Comparison of ENCODE assay signal across 15 cellular contexts in genomic region chr12:11954181-11954580, GRCh38.
A peak's percentile ranks its signal among the peaks of the same experiment; 100 is the strongest.
DNase-seq lines count a peak whose midpoint lies in the region; ATAC-seq and TF ChIP-seq lines count a peak whose summit lies in the region.
"Had no signal": no experiment of that assay in that cellular context is flagged by ENCODE, and none has a peak within 500 bp of the region (broad histone marks: within the 10 kb centered on the region; RNA-seq: fewer than 3 reads in every experiment).

No MANE protein-coding gene starts in this region.

- TF ChIP-seq CTCF in natural killer cell (IDR thresholded peaks at IDR 0.05) = no peak

- H3K36me3 ChIP-seq in KOPT-K1 (ENCODE audit: insufficient read depth, low read length) = no peaks in the 10 kb centered on the region
- H3K36me3 ChIP-seq: SJCRH30, spleen, vagina had no signal

- peaks cover 30 to 31% of the 10 kb centered on the region in 2 donors for H3K4me1 Mint-ChIP-seq in natural killer cell treated with Interleukin-12 subunit alpha and Interleukin-12 subunit beta and Interleukin-15 and Interleukin-18, amount 100 ng/mL, for 72 hours (ENCODE audit: low read depth in 2 of 2)
- peaks cover 24 to 25% of the 10 kb centered on the region in 2 donors for H3K4me1 Mint-ChIP-seq in natural killer cell
- peaks cover 42% of the 10 kb centered on the region for H3K4me1 Mint-ChIP-seq in T-helper 1 cell treated with Interleukin-12 subunit alpha and Interleukin-12 subunit beta and Interleukin-4 antibody, amounts not matched to agents 30 μg/mL and 1 μg/mL, for 36 hours (ENCODE audit: low read depth)

- H3K27me3 Mint-ChIP-seq in natural killer cell treated with Interleukin-12 subunit alpha and Interleukin-12 subunit beta and Interleukin-15 and Interleukin-18, amount 100 ng/mL, for 72 hours = peaks cover 20 to 28% of the 10 kb centered on the region in 2 donors
- H3K27me3 Mint-ChIP-seq in natural killer cell (ENCODE audit: low read depth in 2 of 2) = peaks cover 24 to 65% of the 10 kb centered on the region in 2 donors
- no peaks in the 10 kb centered on the region for H3K27me3 Mint-ChIP-seq in T-helper 1 cell treated with Interleukin-12 subunit alpha and Interleukin-12 subunit beta and Interleukin-4 antibody, amounts not matched to agents 30 μg/mL and 1 μg/mL, for 36 hours (ENCODE audit: low read depth)

- peaks cover 4% of the 10 kb centered on the region for H3K36me3 Mint-ChIP-seq in natural killer cell treated with Interleukin-12 subunit alpha and Interleukin-12 subunit beta and Interleukin-15 and Interleukin-18, amount 100 ng/mL, for 72 hours
- no peaks in the 10 kb centered on the region for H3K36me3 Mint-ChIP-seq in natural killer cell
- peaks cover 12% of the 10 kb centered on the region for H3K36me3 Mint-ChIP-seq in T-helper 1 cell treated with Interleukin-12 subunit alpha and Interleukin-12 subunit beta and Interleukin-4 antibody, amounts not matched to agents 30 μg/mL and 1 μg/mL, for 36 hours (ENCODE audit: low read depth)

- no peaks in the 10 kb centered on the region for H3K9me3 ChIP-seq in KOPT-K1 (ENCODE audit: insufficient read depth, low read length, poor library complexity, severe bottlenecking)
- H3K9me3 ChIP-seq: SJCRH30, spleen, vagina had no signal

- DNase-seq in natural killer cell treated with Interleukin-12 subunit alpha and Interleukin-12 subunit beta and Interleukin-15 and Interleukin-18, amount 100 ng/mL, for 72 hours (ENCODE audit: low spot score) = no peak
- DNase-seq in natural killer cell (no peak), posterior cingulate gyrus (no peak), superior temporal gyrus (ENCODE audit: extremely low spot score) (no peak)
- DNase-seq in stimulated activated CD4-positive, alpha-beta T cell treated with anti-CD3 and anti-CD28 coated beads, Interleukin-4, amount 100 ng/mL, for 4 hours = no peak
- DNase-seq: activated naive CD4-positive, alpha-beta T cell; naive thymus-derived CD4-positive, alpha-beta T cell; spleen had no signal

- ATAC-seq in natural killer cell treated with Interleukin-12 subunit alpha and Interleukin-12 subunit beta and Interleukin-15 and Interleukin-18, amount 100 ng/mL, for 72 hours = peak in 1 of 2 donors; percentile 45
- ATAC-seq in natural killer cell (no peak), HG03025 (IDR thresholded peaks at IDR 0.05; ENCODE audit: low FRiP score, unreplicated experiment) (no peak)
- ATAC-seq: GM23338; naive thymus-derived CD4-positive, alpha-beta T cell had no signal

- H3K27ac Mint-ChIP-seq in natural killer cell treated with Interleukin-12 subunit alpha and Interleukin-12 subunit beta and Interleukin-15 and Interleukin-18, amount 100 ng/mL, for 72 hours = peak overlapping the region; percentile 17 to 54
- no peak overlapping the region for H3K27ac Mint-ChIP-seq in natural killer cell
- H3K27ac Mint-ChIP-seq in T-helper 1 cell treated with Interleukin-12 subunit alpha and Interleukin-12 subunit beta and Interleukin-4 antibody, amounts not matched to agents 30 μg/mL and 1 μg/mL, for 36 hours = peak overlapping the region; percentile 80
- H3K27ac Mint-ChIP-seq: GM23338 had no signal

- H3K9me3 Mint-ChIP-seq in natural killer cell treated with Interleukin-12 subunit alpha and Interleukin-12 subunit beta and Interleukin-15 and Interleukin-18, amount 100 ng/mL, for 72 hours = peaks cover 4% of the 10 kb centered on the region
- no peaks in the 10 kb centered on the region for H3K9me3 Mint-ChIP-seq in natural killer cell
- no peaks in the 10 kb centered on the region for H3K9me3 Mint-ChIP-seq in T-helper 1 cell treated with Interleukin-12 subunit alpha and Interleukin-12 subunit beta and Interleukin-4 antibody, amounts not matched to agents 30 μg/mL and 1 μg/mL, for 36 hours
- H3K9me3 Mint-ChIP-seq: GM23338; naive thymus-derived CD4-positive, alpha-beta T cell; stimulated activated naive CD8-positive, alpha-beta T cell treated with anti-CD3 and anti-CD28 coated beads, Interleukin-15, Interleukin-2, amounts not matched to agents 100 ng/mL and 50 ng/mL, for 24 hours had no signal

- intact Hi-C loops in natural killer cell (cut with micrococcal nuclease) (no loop called here), posterior cingulate gyrus (cut with DNase I) (no loop called here)

- H3K4me3 Mint-ChIP-seq in natural killer cell treated with Interleukin-12 subunit alpha and Interleukin-12 subunit beta and Interleukin-15 and Interleukin-18, amount 100 ng/mL, for 72 hours = peak overlapping the region; percentile 43
- no peak overlapping the region for H3K4me3 Mint-ChIP-seq in natural killer cell
- H3K4me3 Mint-ChIP-seq in T-helper 1 cell treated with Interleukin-12 subunit alpha and Interleukin-12 subunit beta and Interleukin-4 antibody, amounts not matched to agents 30 μg/mL and 1 μg/mL, for 36 hours = peak overlapping the region; percentile 40
- H3K4me3 Mint-ChIP-seq: GM23338; stimulated activated naive CD8-positive, alpha-beta T cell treated with anti-CD3 and anti-CD28 coated beads, Interleukin-15, Interleukin-2, amounts not matched to agents 100 ng/mL and 50 ng/mL, for 24 hours had no signal

- H3K27ac ChIP-seq in KOPT-K1 (ENCODE audit: low read depth, low read length, poor library complexity, severe bottlenecking) = peak overlapping the region; percentile 52
- H3K27ac ChIP-seq: SJCRH30, spleen, vagina had no signal

Comparison
In these comparisons a context has a peak if more than half of its experiments do, and no peak if none do; other contexts are left out.
1. H3K27ac Mint-ChIP-seq: peak in natural killer cell treated with Interleukin-12 subunit alpha and Interleukin-12 subunit beta and Interleukin-15 and Interleukin-18, amount 100 ng/mL, for 72 hours (2 of 2) and T-helper 1 cell treated with Interleukin-12 subunit alpha and Interleukin-12 subunit beta and Interleukin-4 antibody, amounts not matched to agents 30 μg/mL and 1 μg/mL, for 36 hours (single experiment); none in natural killer cell (0 of 2).